23 cellular contexts compared by ENCODE assay signal in genomic region chr2:15486770-15487169, GRCh38.
A peak's percentile ranks its signal among the peaks of the same experiment; 100 is the strongest.
DNase-seq lines count a peak whose midpoint lies in the region; ATAC-seq, FAIRE-seq and TF ChIP-seq lines count a peak whose summit lies in the region.
"Had no signal": no experiment of that assay in that cellular context is flagged by ENCODE, and none has a peak within 500 bp of the region (broad histone marks: within the 10 kb centered on the region; RNA-seq: fewer than 3 reads in every experiment).

No MANE protein-coding gene starts in this region.

- intact Hi-C loops in HepG2 (cut with micrococcal nuclease; ENCODE audit: unreplicated experiment): no loop called here
- intact Hi-C loops in right lobe of liver (cut with DNase I): no loop called here
- intact Hi-C loops in K562 (cut with micrococcal nuclease): no loop called here
- intact Hi-C loops in left ventricle myocardium superior (cut with micrococcal nuclease): no loop called here

- H4K20me1 ChIP-seq in HepG2 (ENCODE audit: insufficient read depth, low read length) (no peaks in the 10 kb centered on the region), K562 (replicated peaks; ENCODE audit: control insufficient read depth, insufficient read depth, low read length) (no peaks in the 10 kb centered on the region)
- H4K20me1 ChIP-seq: BLaER1 had no signal

- no peak overlapping the region for H4K8ac ChIP-seq in neuronal stem cell (ENCODE audit: low read depth, low read length)

- H3K27ac ChIP-seq in HepG2 (ENCODE audit: extremely low read length, insufficient read depth, low read length) (no peak overlapping the region), right lobe of liver (no peak overlapping the region), K562 (ENCODE audit: extremely low read depth, low read depth, low read length) (no peak overlapping the region), neuronal stem cell (replicated peaks; ENCODE audit: low read length) (no peak overlapping the region)
- H3K27ac ChIP-seq: 22Rv1, BLaER1 had no signal

- no peak overlapping the region for H2AFZ ChIP-seq in HepG2 (ENCODE audit: low read length)
- H2AFZ ChIP-seq in K562 (ENCODE audit: low read depth, low read length): no peak overlapping the region
- H2AFZ ChIP-seq in neuronal stem cell (ENCODE audit: low read length): peak overlapping the region; percentile 18

- no peak overlapping the region for H3K4me2 ChIP-seq in HepG2 (ENCODE audit: low read depth, low read length)
- H3K4me2 ChIP-seq in K562 (ENCODE audit: insufficient read depth, low read length): no peak overlapping the region
- H3K4me2 ChIP-seq in neuronal stem cell (ENCODE audit: insufficient read depth, low read length, poor library complexity, severe bottlenecking): no peak overlapping the region
- H3K4me2 ChIP-seq: BLaER1 had no signal

- no peak overlapping the region for H3K9ac ChIP-seq in HepG2 (ENCODE audit: insufficient read depth, low read depth, low read length)
- H3K9ac ChIP-seq in K562 (ENCODE audit: insufficient read depth in 1 of 2, low read depth in 2 of 2, low read length in 2 of 2): no peak overlapping the region
- H3K9ac ChIP-seq in neuronal stem cell (ENCODE audit: low read depth, low read length, poor library complexity): no peak overlapping the region
- H3K9ac ChIP-seq: BLaER1 had no signal

- no peaks in the 10 kb centered on the region for H3K79me1 ChIP-seq in neuronal stem cell (ENCODE audit: low read depth, low read length)

- no TSS peak for BruUV-seq in HepG2 (replicated peaks; lab: Mats Ljungman, UMichigan)
- BruUV-seq in K562 (replicated peaks; lab: Mats Ljungman, UMichigan): no TSS peak

- H3K14ac ChIP-seq in neuronal stem cell (ENCODE audit: low read length): no peak overlapping the region

- no peak overlapping the region for H3K18ac ChIP-seq in neuronal stem cell (ENCODE audit: low read length)

- POLR2A ChIA-PET in HepG2 (lab: Yijun Ruan, JAX) (no interaction called here), K562 (lab: Yijun Ruan, JAX) (no interaction called here)

- H4K91ac ChIP-seq in neuronal stem cell (ENCODE audit: low read depth, low read length, poor library complexity): no peak overlapping the region

- peaks cover 22% of the 10 kb centered on the region for H3K4me1 ChIP-seq in HepG2 (ENCODE audit: insufficient read depth, low read length)
- H3K4me1 ChIP-seq in right lobe of liver: no peaks in the 10 kb centered on the region
- no peaks in the 10 kb centered on the region for H3K4me1 ChIP-seq in K562 (replicated peaks in 1 of 2; ENCODE audit: control insufficient read depth in 2 of 2, insufficient read depth in 2 of 2, low read length in 2 of 2)
- H3K4me1 ChIP-seq in neuronal stem cell (ENCODE audit: control insufficient read depth in 2 of 2, insufficient read depth in 1 of 2, low read depth in 1 of 2, low read length in 2 of 2): peaks cover 0 to 25% of the 10 kb centered on the region in 2 donors
- H3K4me1 ChIP-seq: BE2C, BLaER1 had no signal

- TF ChIP-seq POLR2A in HepG2 (IDR thresholded peaks at IDR 0.05; ENCODE audit: insufficient read depth in 1 of 2, low read depth in 2 of 2, low read length in 2 of 2) (no peak), right lobe of liver (IDR thresholded peaks at IDR 0.05) (no peak), K562 (conservative IDR thresholded peaks at IDR 0.05) (no peak)

- CTCF ChIA-PET in HepG2 (lab: Yijun Ruan, JAX; ENCODE audit: low intra/inter-chr PET ratio, low total read pairs) (no interaction called here), K562 (lab: Yijun Ruan, JAX; ENCODE audit: low intra/inter-chr PET ratio) (no interaction called here)

- ATAC-seq in HepG2 (no peak), right lobe of liver (no peak), K562 (no peak), left ventricle myocardium superior (no peak)

- H3K23ac ChIP-seq in neuronal stem cell (ENCODE audit: low read depth, low read length, poor library complexity): no peak overlapping the region

- TF ChIP-seq CTCF in HepG2 (CRISPR knock-in tag; IDR thresholded peaks at IDR 0.05) (no peak), right lobe of liver (IDR thresholded peaks at IDR 0.05) (no peak), K562 (IDR thresholded peaks at IDR 0.05 in 2 of 3, conservative IDR thresholded peaks at IDR 0.05 in 1 of 3; ENCODE audit: insufficient read depth in 2 of 3, low read depth in 1 of 3, low read length in 3 of 3) (no peak)

- H2BK5ac ChIP-seq in neuronal stem cell (ENCODE audit: low read length): no peak overlapping the region

- no peak overlapping the region for H2AK5ac ChIP-seq in neuronal stem cell (ENCODE audit: low read depth, low read length)

- no peaks in the 10 kb centered on the region for H3K79me2 ChIP-seq in HepG2 (ENCODE audit: insufficient read depth, low read length)
- H3K79me2 ChIP-seq in K562 (ENCODE audit: control insufficient read depth, insufficient read depth, low read length): no peaks in the 10 kb centered on the region

- in situ Hi-C loops in HepG2 (cut with HindIII; ENCODE audit: extremely low pct_ligation_motif_present, low pct_unique_long_range_greater_than_20kb) (no loop called here), K562 (cut with MboI) (no loop called here)

- H3K4me3 ChIP-seq in HepG2 (replicated peaks in 1 of 3; ENCODE audit: insufficient read depth in 1 of 3, low read depth in 2 of 3, low read length in 3 of 3) (no peak overlapping the region), right lobe of liver (no peak overlapping the region), K562 (no peak overlapping the region), neuronal stem cell (ENCODE audit: low read length in 2 of 2) (no peak overlapping the region)
- H3K4me3 ChIP-seq: BLaER1 had no signal

- H3K4ac ChIP-seq in neuronal stem cell (ENCODE audit: low read length): no peak overlapping the region

- H2BK12ac ChIP-seq in neuronal stem cell (ENCODE audit: low read length): no peak overlapping the region

- H2BK15ac ChIP-seq in neuronal stem cell (ENCODE audit: low read length): no peak overlapping the region

- no peak for DNase-seq in HepG2 (ENCODE audit: low spot score)
- DNase-seq in right lobe of liver: no peak
- no peak for DNase-seq in K562 (ENCODE audit: extremely low read depth in 1 of 4, low spot score in 3 of 4)
- DNase-seq in neuronal stem cell (ENCODE audit: low spot score): no peak
- DNase-seq in left ventricle myocardium superior: no peak
- no peak for DNase-seq in LoVo (ENCODE audit: low spot score)
- DNase-seq: ACHN; BE2C; C1 segment of cervical spinal cord; CD4-positive, alpha-beta memory T cell; CD4-positive, CD25-positive, alpha-beta regulatory T cell; CD8-positive, alpha-beta memory T cell; COR-L47; DMS 273 treated with DMSO at 0.1 percent for 48 hours; DMS153; DMS53; DMS79 treated with DMSO at 0.1 percent for 48 hours; GF-D8 had no signal

- H3K9me3 ChIP-seq in HepG2 (ENCODE audit: low read length): no peaks in the 10 kb centered on the region
- no peaks in the 10 kb centered on the region for H3K9me3 ChIP-seq in right lobe of liver
- H3K9me3 ChIP-seq in K562 (replicated peaks; ENCODE audit: control insufficient read depth, insufficient read depth, low read depth, low read length): no peaks in the 10 kb centered on the region
- H3K9me3 ChIP-seq in neuronal stem cell (replicated peaks in 1 of 2; ENCODE audit: control insufficient read depth in 2 of 2, insufficient read depth in 1 of 2, low read depth in 1 of 2, low read length in 2 of 2): no peaks in the 10 kb centered on the region
- H3K9me3 ChIP-seq: BE2C, BLaER1 had no signal

- H3K27me3 ChIP-seq in HepG2 (ENCODE audit: control insufficient read depth in 1 of 2, insufficient read depth in 2 of 2, low read length in 2 of 2) (no peaks in the 10 kb centered on the region), right lobe of liver (no peaks in the 10 kb centered on the region), K562 (ENCODE audit: control insufficient read depth in 2 of 2, insufficient read depth in 2 of 2, low read length in 2 of 2) (no peaks in the 10 kb centered on the region), neuronal stem cell (ENCODE audit: control insufficient read depth in 3 of 3, insufficient read depth in 3 of 3, low read depth in 1 of 3, low read length in 3 of 3) (no peaks in the 10 kb centered on the region)
- H3K27me3 ChIP-seq: BE2C, BLaER1 had no signal

- no peak for TF ChIP-seq EP300 in HepG2 (IDR thresholded peaks at IDR 0.05; ENCODE audit: low read depth in 2 of 2, low read length in 2 of 2)
- TF ChIP-seq EP300 in HepG2 (CRISPR knock-in tag; IDR thresholded peaks at IDR 0.05; ENCODE audit: borderline replicate concordance): no peak
- no peak for TF ChIP-seq EP300 in K562 (IDR thresholded peaks at IDR 0.05; ENCODE audit: low read length)

- no peak for FAIRE-seq in HepG2 (lab: Jason Lieb, UNC)
- no peak for FAIRE-seq in K562 (lab: Jason Lieb, UNC)
- FAIRE-seq: G401.6, GM12891, GM19239 had no signal

- H2BK120ac ChIP-seq in neuronal stem cell (ENCODE audit: low read depth, low read length): no peak overlapping the region

- TF ChIP-seq RAD21 in HepG2 (CRISPR knock-in tag; IDR thresholded peaks at IDR 0.05) (no peak), K562 (CRISPR knock-in tag; conservative IDR thresholded peaks at IDR 0.05 in 1 of 2, IDR thresholded peaks at IDR 0.05 in 1 of 2) (no peak)

- H3K9me1 ChIP-seq in K562 (ENCODE audit: control insufficient read depth, insufficient read depth, low read length): no peaks in the 10 kb centered on the region

- H3K36me3 ChIP-seq in HepG2 (replicated peaks in 1 of 2; ENCODE audit: control insufficient read depth in 1 of 2, insufficient read depth in 2 of 2, low read length in 2 of 2) (peaks cover 8 to 13% of the 10 kb centered on the region in 2 experiments; a peak in 4 of 5 replicates), right lobe of liver (peaks cover 0 to 5% (median 4%) of the 10 kb centered on the region in 4 donors), K562 (ENCODE audit: control insufficient read depth, insufficient read depth, low read length) (peaks cover 86% of the 10 kb centered on the region), neuronal stem cell (replicated peaks in 1 of 2; ENCODE audit: control insufficient read depth in 2 of 2, insufficient read depth in 2 of 2, low read length in 2 of 2) (peaks cover 2 to 33% of the 10 kb centered on the region in 2 donors)

- WGBS in HepG2 (ENCODE audit: low lambda C conversion rate): 95% methylated on average over 2 of the region's 2 CpGs
- 96% methylated on average over 2 of the region's 2 CpGs for WGBS in right lobe of liver (ENCODE audit: insufficient coverage, low coverage, low lambda C conversion rate, missing lambda C conversion rate)
- WGBS in K562 (ENCODE audit: insufficient coverage, low coverage, missing lambda C conversion rate): 95% methylated on average over 2 of the region's 2 CpGs
- WGBS in neuronal stem cell (ENCODE audit: extremely low coverage in 2 of 2, insufficient read length in 2 of 2, insufficient replicate concordance in 1 of 2), 2 donors: no CpG with 5 or more reads among the region's 2 CpGs

Comparison
In these comparisons a context has a peak if more than half of its experiments do, and no peak if none do; other contexts are left out.
1. Of the 241 proteins assayed by ChIP-seq in both HepG2 and K562: peak only in HepG2: MAFK; only in K562: none; in both: MAFF; in neither: 239.